8 cellular contexts compared by ENCODE assay signal in the genomic region with DNA sequence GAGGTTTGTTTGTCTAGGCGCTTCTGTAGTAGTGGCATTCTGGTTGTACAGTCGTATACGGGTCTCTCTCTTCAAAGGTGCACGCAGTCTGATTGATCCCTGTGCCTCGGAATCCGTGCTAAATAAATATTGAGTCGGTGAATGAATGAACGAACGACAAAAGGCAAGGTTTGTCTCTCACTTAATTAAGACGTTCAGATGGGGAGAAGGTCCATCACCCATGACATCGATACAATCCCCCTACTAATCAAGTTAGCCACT. TPM values are rescaled to one million over a fixed set of nuclear protein-coding genes. Genes with fewer than 3 reads are reported as not detected.
DNase-seq lines count a peak whose midpoint lies in the region; ATAC-seq and TF ChIP-seq lines count a peak whose summit lies in the region.

No MANE protein-coding gene starts in this region.

- H3K27me3 ChIP-seq in right atrium auricular region (no peaks in the 10 kb centered on the region), esophagus muscularis mucosa (peaks cover 0 to 4% (median 0%) of the 10 kb centered on the region in 4 donors)

- H3K36me3 ChIP-seq in right atrium auricular region (no peaks in the 10 kb centered on the region), esophagus muscularis mucosa (no peaks in the 10 kb centered on the region)

- H3K4me1 ChIP-seq in right atrium auricular region (peaks cover 0 to 22% of the 10 kb centered on the region in 2 donors), esophagus muscularis mucosa (peaks cover 26 to 43% (median 37%) of the 10 kb centered on the region in 4 donors)

- peak overlapping the region; percentile 83 to 100 for H3K4me3 ChIP-seq in right atrium auricular region
- peak overlapping the region; percentile 88 to 100 (median 96) for H3K4me3 ChIP-seq in esophagus muscularis mucosa
- peak overlapping the region; percentile 87 for H3K4me3 ChIP-seq in skeletal muscle cell (ENCODE audit: low read depth, low read length)

- 1% methylated on average over 11 of the region's 11 CpGs for WGBS in esophagus muscularis mucosa

- ATAC-seq in left ventricle myocardium superior, result no peak

- CTCF ChIA-PET in RWPE1 (lab: Yijun Ruan, JAX), result no interaction called here

- TF ChIP-seq CTCF in right atrium auricular region (IDR thresholded peaks at IDR 0.05), result no peak
- TF ChIP-seq CTCF in RWPE1 (conservative IDR thresholded peaks at IDR 0.05; ENCODE audit: low read depth), result no peak
- TF ChIP-seq CTCF in esophagus muscularis mucosa (IDR thresholded peaks at IDR 0.05), result no peak

- POLR2A ChIA-PET in RWPE1 (lab: Yijun Ruan, JAX; ENCODE audit: low non-redundant PET), result no interaction called here

- no peak for TF ChIP-seq EP300 in esophagus muscularis mucosa (IDR thresholded peaks at IDR 0.05)

- no peaks in the 10 kb centered on the region for H3K9me3 ChIP-seq in right atrium auricular region
- no peaks in the 10 kb centered on the region for H3K9me3 ChIP-seq in esophagus muscularis mucosa

- peak overlapping the region; percentile 99 to 100 for H3K27ac ChIP-seq in right atrium auricular region
- peak overlapping the region; percentile 90 for H3K27ac ChIP-seq in RWPE1
- H3K27ac ChIP-seq in esophagus muscularis mucosa (replicated peaks in 1 of 4), result peak overlapping the region; percentile 2 to 100 (median 96)

- no peak for DNase-seq in right atrium auricular region (ENCODE audit: low spot score)
- DNase-seq in left ventricle myocardium superior, result no peak
- no peak for DNase-seq in RWPE1 (ENCODE audit: low spot score)
- no peak for DNase-seq in esophagus muscularis mucosa (ENCODE audit: extremely low spot score)
- no peak for DNase-seq in skeletal muscle cell (ENCODE audit: low read depth)
- DNase-seq in NCI-H1105 treated with DMSO at 0.1 percent for 48 hours (lab: John Stamatoyannopoulos, UW), result no peak
- DNase-seq in HuH-7.5 (ENCODE audit: low spot score), result no peak
- no peak for DNase-seq in GM19240 (ENCODE audit: insufficient read length, low spot score)

- intact Hi-C loops in left ventricle myocardium superior (cut with micrococcal nuclease), result no loop called here
- intact Hi-C loops in esophagus muscularis mucosa (cut with DNase I), result loop anchor here (10.0 kb wide), 1 partner anchor 89 kb away; the partner anchor contains the start of gene BNIP1

- TF ChIP-seq POLR2A in esophagus muscularis mucosa (IDR thresholded peaks at IDR 0.05; ENCODE audit: low read depth), result no peak

RNA-seq across cellular contexts. Expression of gene CREBRF, which starts 0.5 kb away (rescaled TPM):
- total RNA-seq in right atrium auricular region, result 10 to 100 TPM; 20.9 to 22.5 TPM
- 28.3 TPM for total RNA-seq in left ventricle myocardium superior
- total RNA-seq in esophagus muscularis mucosa, result 10 to 100 TPM; 37.8 to 76.5 (median 46.3) TPM
